8 cellular contexts compared by ENCODE assay signal in the genomic region with DNA sequence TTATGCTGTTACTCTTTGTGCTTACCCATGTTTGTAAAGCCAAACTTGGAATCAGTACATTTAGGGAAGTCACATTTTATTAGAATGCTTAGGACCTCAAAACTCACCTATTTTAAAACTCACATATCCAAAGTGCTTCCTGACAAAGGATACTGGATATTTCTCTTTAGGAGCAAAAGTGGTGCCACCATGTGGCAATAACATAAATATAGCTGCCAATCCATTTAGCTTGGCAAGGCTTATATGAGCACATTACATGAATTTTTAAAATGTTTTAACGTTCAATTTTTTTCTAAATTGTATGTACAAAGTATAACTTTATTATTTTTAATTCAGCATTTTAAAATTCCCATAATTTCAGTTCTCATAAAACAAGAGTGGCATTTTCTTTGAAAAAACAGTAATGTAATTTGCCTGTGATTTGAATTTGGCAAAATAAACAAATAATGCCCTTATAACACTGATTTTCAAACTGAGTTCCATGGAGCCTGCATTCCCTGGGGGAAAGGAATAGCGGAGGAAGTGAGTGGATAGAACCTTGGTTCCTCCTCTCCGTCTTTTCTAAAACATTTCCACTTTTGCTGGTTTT.
DNase-seq lines count a peak whose midpoint lies in the region; ATAC-seq and TF ChIP-seq lines count a peak whose summit lies in the region.

No MANE protein-coding gene starts in this region.

- H3K4me3 ChIP-seq in epithelial cell of proximal tubule (ENCODE audit: low read depth, low read length): no peak overlapping the region

- TF ChIP-seq CTCF in epithelial cell of proximal tubule (conservative IDR thresholded peaks at IDR 0.05; ENCODE audit: low read depth, low read length): peak; percentile 68

- ATAC-seq in Right ventricle myocardium superior (ENCODE audit: poor library complexity) (peak; percentile 58), left ventricle myocardium superior (no peak), GM18909 (IDR thresholded peaks at IDR 0.05; ENCODE audit: poor library complexity, unreplicated experiment) (no peak), GM19452 (IDR thresholded peaks at IDR 0.05; ENCODE audit: unreplicated experiment) (no peak), HG03521 (IDR thresholded peaks at IDR 0.05; ENCODE audit: unreplicated experiment) (no peak)

- intact Hi-C loops in Right ventricle myocardium superior (cut with DNase I) (loop anchor here (5.0 kb wide), 1 partner anchor 209 kb away; no protein-coding TSS in a partner anchor), left ventricle myocardium superior (cut with micrococcal nuclease) (loop anchor here (5.0 kb wide), 1 partner anchor 219 kb away; no protein-coding TSS in a partner anchor)

- DNase-seq in Right ventricle myocardium superior: no peak
- no peak for DNase-seq in left ventricle myocardium superior
- DNase-seq in NCI-H526 (lab: John Stamatoyannopoulos, UW): peak; percentile 12 to 60
- DNase-seq in epithelial cell of proximal tubule (ENCODE audit: low read depth): no peak
- peak; percentile 48 for DNase-seq in putamen (ENCODE audit: low spot score)

Comparison
In these comparisons a context has a peak if more than half of its experiments do, and no peak if none do; other contexts are left out.
1. DNase-seq: peak in NCI-H526 (2 of 2) and putamen (single experiment); none in Right ventricle myocardium superior (single experiment), left ventricle myocardium superior (single experiment) and epithelial cell of proximal tubule (single experiment).